ENCODE assay signal across 15 cellular contexts in the genomic region with DNA sequence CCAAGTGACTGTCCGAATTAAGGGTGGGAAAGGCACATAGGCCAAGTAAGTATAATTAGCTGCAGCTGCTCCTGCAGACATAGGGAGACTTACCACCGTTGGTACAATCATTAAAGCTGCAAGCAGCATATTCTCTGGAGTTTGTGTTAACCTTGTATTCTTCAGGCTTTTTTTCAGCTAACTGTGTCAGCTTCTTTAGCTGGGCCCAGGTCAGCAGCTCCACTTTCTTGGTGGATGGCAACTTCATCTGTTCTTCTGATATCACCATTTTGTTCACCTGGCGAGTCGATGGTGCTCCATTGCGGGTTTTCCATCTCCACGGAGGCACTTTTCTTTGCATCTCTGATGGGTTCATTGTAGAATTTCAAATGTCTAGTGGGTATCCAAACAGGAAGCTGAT. TPM values are rescaled to one million over a fixed set of nuclear protein-coding genes. Genes with fewer than 3 reads are reported as not detected.
DNase-seq lines count a peak whose midpoint lies in the region; TF ChIP-seq lines count a peak whose summit lies in the region.
"Not testable (repeated sequence)": the region's sequence is repeated elsewhere in the genome, so short reads cannot be mapped to it uniquely, and the experiment has no call there.
"Had no signal": no experiment of that assay in that cellular context is flagged by ENCODE, and none has a peak within 500 bp of the region (broad histone marks: within the 10 kb centered on the region; RNA-seq: fewer than 3 reads in every experiment).

No MANE protein-coding gene starts in this region.

- H3K27me3 Mint-ChIP-seq in activated CD4-positive, alpha-beta memory T cell treated with anti-CD3 and anti-CD28 coated beads, Interleukin-2, amount 10 ng/mL, durations not matched to agents 7 days and 5 days: not testable (repeated sequence)

- DNase-seq in COLO829 (ENCODE audit: low spot score): peak; percentile 0
- DNase-seq in KBM-7: peak; percentile 9
- peak; percentile 20 for DNase-seq in activated CD4-positive, alpha-beta memory T cell treated with anti-CD3 and anti-CD28 coated beads, Interleukin-2, amount 10 ng/mL, durations not matched to agents 7 days and 5 days
- peak; percentile 1 for DNase-seq in cardiac fibroblast (ENCODE audit: low read depth in 2 of 2)
- peak; percentile 0 for DNase-seq in germinal center (ENCODE audit: low spot score)
- DNase-seq in medulla oblongata (ENCODE audit: extremely low spot score): peak; percentile 32
- peak; percentile 65 for DNase-seq in sigmoid colon
- peak; percentile 50 for DNase-seq in ureter (ENCODE audit: low spot score)

- H3K4me1 ChIP-seq in sigmoid colon: not testable (repeated sequence)

- not testable (repeated sequence) for TF ChIP-seq EP300 in sigmoid colon (IDR thresholded peaks at IDR 0.05)

- POLR2A ChIA-PET in activated CD4-positive, alpha-beta memory T cell treated with anti-CD3 and anti-CD28 coated beads, Interleukin-2, amount 10 ng/mL, durations not matched to agents 7 days and 5 days (lab: Charles Lee): not testable (repeated sequence)

- H3K9me3 Mint-ChIP-seq in activated CD4-positive, alpha-beta memory T cell treated with anti-CD3 and anti-CD28 coated beads, Interleukin-2, amount 10 ng/mL, durations not matched to agents 7 days and 5 days: not testable (repeated sequence)

- intact Hi-C loops in sigmoid colon (cut with DNase I): not testable (repeated sequence)

- not testable (repeated sequence) for H3K27ac Mint-ChIP-seq in activated CD4-positive, alpha-beta memory T cell treated with anti-CD3 and anti-CD28 coated beads, Interleukin-2, amount 10 ng/mL, durations not matched to agents 7 days and 5 days

- H3K9me3 ChIP-seq in sigmoid colon: not testable (repeated sequence)

- H3K27ac ChIP-seq in sigmoid colon: not testable (repeated sequence)

- H3K27me3 ChIP-seq in sigmoid colon: peaks cover 0 to 15% (median 3%) of the 10 kb centered on the region in 3 donors

- CTCF ChIA-PET in activated CD4-positive, alpha-beta memory T cell treated with anti-CD3 and anti-CD28 coated beads, Interleukin-2, amount 10 ng/mL, durations not matched to agents 7 days and 5 days (lab: Charles Lee): not testable (repeated sequence)

- not testable (repeated sequence) for H3K36me3 Mint-ChIP-seq in activated CD4-positive, alpha-beta memory T cell treated with anti-CD3 and anti-CD28 coated beads, Interleukin-2, amount 10 ng/mL, durations not matched to agents 7 days and 5 days (ENCODE audit: low read depth)

- not testable (repeated sequence) for H3K4me3 ChIP-seq in cardiac fibroblast (replicated peaks in 1 of 2; ENCODE audit: low read depth in 2 of 2, low read length in 2 of 2); sigmoid colon

- TF ChIP-seq CTCF in cardiac fibroblast (IDR thresholded peaks at IDR 0.05; ENCODE audit: low read depth, low read length); sigmoid colon (IDR thresholded peaks at IDR 0.05): not testable (repeated sequence)

- in situ Hi-C loops in KBM-7 (cut with MboI; ENCODE audit: low pct_unique_long_range_greater_than_20kb, low sequenced_read_pairs): not testable (repeated sequence)

- not testable (repeated sequence) for TF ChIP-seq POLR2A in sigmoid colon (IDR thresholded peaks at IDR 0.05)

- not testable (repeated sequence) for H3K4me3 Mint-ChIP-seq in activated CD4-positive, alpha-beta memory T cell treated with anti-CD3 and anti-CD28 coated beads, Interleukin-2, amount 10 ng/mL, durations not matched to agents 7 days and 5 days

- not testable (repeated sequence) for H3K36me3 ChIP-seq in sigmoid colon

- WGBS in sigmoid colon, 2 donors: 67 to 70% methylated on average over 6 of the region's 6 CpGs

- not testable (repeated sequence) for H3K4me1 Mint-ChIP-seq in activated CD4-positive, alpha-beta memory T cell treated with anti-CD3 and anti-CD28 coated beads, Interleukin-2, amount 10 ng/mL, durations not matched to agents 7 days and 5 days

RNA-seq across cellular contexts. Expression of a gene that starts 44.5 kb away (rescaled TPM):
- total RNA-seq in activated CD4-positive, alpha-beta memory T cell treated with anti-CD3 and anti-CD28 coated beads, Interleukin-2, amount 10 ng/mL, durations not matched to agents 7 days and 5 days: not detected
- total RNA-seq in sigmoid colon (not detected), ureter (0.26 TPM)
- polyA plus RNA-seq in sigmoid colon: not detected
- total RNA-seq: epithelial cell of proximal tubule; liver; naive thymus-derived CD4-positive, alpha-beta T cell; PC-3; Right ventricle myocardium inferior; smooth muscle cell; thyroid gland had no signal
- polyA plus RNA-seq: liver; naive thymus-derived CD4-positive, alpha-beta T cell; smooth muscle cell had no signal

Comparison
In these comparisons a context has a peak if more than half of its experiments do, and no peak if none do; other contexts are left out.
1. DNase-seq: peak in every context shown above with its lines; median percentile 65 in sigmoid colon; 50 in ureter; 32 in medulla oblongata; 20 in activated CD4-positive, alpha-beta memory T cell treated with anti-CD3 and anti-CD28 coated beads, Interleukin-2, amount 10 ng/mL, durations not matched to agents 7 days and 5 days; 9 in KBM-7; 1 in cardiac fibroblast; 0 in COLO829; 0 in germinal center.